23 cellular contexts compared by ENCODE assay signal in the genomic region with DNA sequence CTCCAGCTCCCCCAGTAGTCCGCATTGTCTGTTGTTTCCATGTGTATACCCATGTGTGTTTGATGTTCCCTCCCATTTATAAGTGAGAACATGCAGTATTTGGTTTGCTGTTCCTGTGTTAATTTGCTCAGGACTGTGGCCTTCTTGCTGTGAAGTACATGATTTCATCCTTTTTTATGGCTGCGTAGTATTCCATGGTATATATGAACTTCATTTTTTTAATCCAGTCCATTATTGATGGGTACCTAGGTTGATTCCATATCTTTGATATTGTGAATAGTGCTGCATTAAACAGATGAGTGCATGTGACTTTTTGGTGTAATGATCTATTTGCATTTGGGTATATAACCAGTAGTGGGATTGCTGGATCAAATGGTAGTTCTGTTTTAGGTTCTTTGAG.
"Had no signal": no experiment of that assay in that cellular context is flagged by ENCODE, and none has a peak within 500 bp of the region (broad histone marks: within the 10 kb centered on the region; RNA-seq: fewer than 3 reads in every experiment).

No MANE protein-coding gene starts in this region.

- H3K27me3 ChIP-seq: MG63, SJCRH30 had no signal

- ATAC-seq: SK-N-SH treated with all-trans-retinoic acid at 6 μM for 48 hours had no signal

- FAIRE-seq: RCC 7860 had no signal

- DNase-seq: Karpas-422, KG1, MG63, NCI-H1092, NCI-H1105 treated with DMSO at 0.1 percent for 48 hours, NCI-H1417 treated with DMSO at 0.1 percent for 48 hours, NCI-H146, NCI-H1694 treated with DMSO at 0.1 percent for 48 hours, NCI-H2029, NCI-H2081 treated with DMSO at 0.1 percent for 48 hours, NCI-H2171, NCI-H226, NCI-H446, NCI-H510A, NCI-H524 treated with DMSO at 0.1 percent for 48 hours, NCI-H69, NCI-H774, Right ventricle myocardium superior, RPMI8226, SJCRH30, T-helper 1 cell had no signal

- H3K4me3 ChIP-seq: MG63, SJCRH30 had no signal

- H3K27ac ChIP-seq: SJCRH30 had no signal

- H3K4me1 ChIP-seq: SJCRH30 had no signal
